ENCODE assay signal across 1 cellular context in the genomic region with DNA sequence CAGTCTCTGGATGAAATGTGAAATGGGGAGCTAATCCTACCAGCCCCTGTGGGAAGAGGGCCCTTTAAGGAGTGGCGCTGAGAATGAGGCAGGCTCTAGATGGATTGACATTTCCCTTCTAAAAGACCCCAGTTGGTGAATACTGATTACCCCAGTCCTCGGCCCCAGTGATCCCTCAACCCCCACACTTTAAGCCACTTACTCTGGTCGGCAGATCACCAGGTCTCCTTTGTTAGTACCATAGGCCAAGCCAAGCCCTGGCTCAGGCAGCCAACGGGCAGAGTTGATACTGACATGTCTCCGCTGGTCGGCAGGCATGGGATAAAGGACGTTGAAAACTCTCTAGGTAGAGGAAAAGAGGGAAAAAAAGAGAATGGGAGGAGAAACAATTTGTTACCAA.
TF ChIP-seq lines count a peak whose summit lies in the region.

No MANE protein-coding gene starts in this region.

TF ChIP-seq in GM23338, 12 proteins besides CTCF, POLR2A, EP300 and RAD21 (continued from another document):
- TF ChIP-seq STAT1 (IDR thresholded peaks at IDR 0.05; ENCODE audit: unreplicated experiment), result no peak
- TF ChIP-seq CREB1 (CRISPR knock-in tag; IDR thresholded peaks at IDR 0.05; ENCODE audit: low read depth), result no peak
- TF ChIP-seq ZNF114 (CRISPR knock-in tag; IDR thresholded peaks at IDR 0.05), result no peak
- TF ChIP-seq EZH2 (IDR thresholded peaks at IDR 0.05; ENCODE audit: low read depth, unreplicated experiment), result no peak
- TF ChIP-seq EZH2phosphoT487 (IDR thresholded peaks at IDR 0.05; ENCODE audit: unreplicated experiment), result no peak
